In the genomic region with DNA sequence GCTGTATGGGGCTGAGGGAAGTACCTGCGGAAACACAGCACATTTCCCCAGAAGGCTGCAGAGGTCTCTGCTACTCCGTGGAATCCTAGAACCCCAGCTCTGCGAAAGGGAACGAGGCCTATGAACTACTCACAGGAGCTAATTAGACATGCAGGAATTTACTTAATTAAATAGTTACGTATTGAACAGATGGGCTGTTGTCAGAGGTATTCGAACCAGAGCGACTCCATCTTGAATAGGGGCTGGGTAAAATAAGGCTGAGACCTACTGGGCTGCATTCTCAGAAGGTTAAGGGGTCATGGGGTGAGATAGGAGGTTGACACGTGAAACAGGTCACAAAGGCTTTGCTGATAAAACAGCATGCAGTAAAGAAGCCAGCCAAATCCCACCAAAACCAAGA, we compare ENCODE assay signal across 1 cellular context.
TF ChIP-seq lines count a peak whose summit lies in the region.

No MANE protein-coding gene starts in this region.

TF ChIP-seq in GM23338, 12 proteins besides CTCF, POLR2A, EP300 and RAD21 (continued from another document):
- TF ChIP-seq, protein P1, sequence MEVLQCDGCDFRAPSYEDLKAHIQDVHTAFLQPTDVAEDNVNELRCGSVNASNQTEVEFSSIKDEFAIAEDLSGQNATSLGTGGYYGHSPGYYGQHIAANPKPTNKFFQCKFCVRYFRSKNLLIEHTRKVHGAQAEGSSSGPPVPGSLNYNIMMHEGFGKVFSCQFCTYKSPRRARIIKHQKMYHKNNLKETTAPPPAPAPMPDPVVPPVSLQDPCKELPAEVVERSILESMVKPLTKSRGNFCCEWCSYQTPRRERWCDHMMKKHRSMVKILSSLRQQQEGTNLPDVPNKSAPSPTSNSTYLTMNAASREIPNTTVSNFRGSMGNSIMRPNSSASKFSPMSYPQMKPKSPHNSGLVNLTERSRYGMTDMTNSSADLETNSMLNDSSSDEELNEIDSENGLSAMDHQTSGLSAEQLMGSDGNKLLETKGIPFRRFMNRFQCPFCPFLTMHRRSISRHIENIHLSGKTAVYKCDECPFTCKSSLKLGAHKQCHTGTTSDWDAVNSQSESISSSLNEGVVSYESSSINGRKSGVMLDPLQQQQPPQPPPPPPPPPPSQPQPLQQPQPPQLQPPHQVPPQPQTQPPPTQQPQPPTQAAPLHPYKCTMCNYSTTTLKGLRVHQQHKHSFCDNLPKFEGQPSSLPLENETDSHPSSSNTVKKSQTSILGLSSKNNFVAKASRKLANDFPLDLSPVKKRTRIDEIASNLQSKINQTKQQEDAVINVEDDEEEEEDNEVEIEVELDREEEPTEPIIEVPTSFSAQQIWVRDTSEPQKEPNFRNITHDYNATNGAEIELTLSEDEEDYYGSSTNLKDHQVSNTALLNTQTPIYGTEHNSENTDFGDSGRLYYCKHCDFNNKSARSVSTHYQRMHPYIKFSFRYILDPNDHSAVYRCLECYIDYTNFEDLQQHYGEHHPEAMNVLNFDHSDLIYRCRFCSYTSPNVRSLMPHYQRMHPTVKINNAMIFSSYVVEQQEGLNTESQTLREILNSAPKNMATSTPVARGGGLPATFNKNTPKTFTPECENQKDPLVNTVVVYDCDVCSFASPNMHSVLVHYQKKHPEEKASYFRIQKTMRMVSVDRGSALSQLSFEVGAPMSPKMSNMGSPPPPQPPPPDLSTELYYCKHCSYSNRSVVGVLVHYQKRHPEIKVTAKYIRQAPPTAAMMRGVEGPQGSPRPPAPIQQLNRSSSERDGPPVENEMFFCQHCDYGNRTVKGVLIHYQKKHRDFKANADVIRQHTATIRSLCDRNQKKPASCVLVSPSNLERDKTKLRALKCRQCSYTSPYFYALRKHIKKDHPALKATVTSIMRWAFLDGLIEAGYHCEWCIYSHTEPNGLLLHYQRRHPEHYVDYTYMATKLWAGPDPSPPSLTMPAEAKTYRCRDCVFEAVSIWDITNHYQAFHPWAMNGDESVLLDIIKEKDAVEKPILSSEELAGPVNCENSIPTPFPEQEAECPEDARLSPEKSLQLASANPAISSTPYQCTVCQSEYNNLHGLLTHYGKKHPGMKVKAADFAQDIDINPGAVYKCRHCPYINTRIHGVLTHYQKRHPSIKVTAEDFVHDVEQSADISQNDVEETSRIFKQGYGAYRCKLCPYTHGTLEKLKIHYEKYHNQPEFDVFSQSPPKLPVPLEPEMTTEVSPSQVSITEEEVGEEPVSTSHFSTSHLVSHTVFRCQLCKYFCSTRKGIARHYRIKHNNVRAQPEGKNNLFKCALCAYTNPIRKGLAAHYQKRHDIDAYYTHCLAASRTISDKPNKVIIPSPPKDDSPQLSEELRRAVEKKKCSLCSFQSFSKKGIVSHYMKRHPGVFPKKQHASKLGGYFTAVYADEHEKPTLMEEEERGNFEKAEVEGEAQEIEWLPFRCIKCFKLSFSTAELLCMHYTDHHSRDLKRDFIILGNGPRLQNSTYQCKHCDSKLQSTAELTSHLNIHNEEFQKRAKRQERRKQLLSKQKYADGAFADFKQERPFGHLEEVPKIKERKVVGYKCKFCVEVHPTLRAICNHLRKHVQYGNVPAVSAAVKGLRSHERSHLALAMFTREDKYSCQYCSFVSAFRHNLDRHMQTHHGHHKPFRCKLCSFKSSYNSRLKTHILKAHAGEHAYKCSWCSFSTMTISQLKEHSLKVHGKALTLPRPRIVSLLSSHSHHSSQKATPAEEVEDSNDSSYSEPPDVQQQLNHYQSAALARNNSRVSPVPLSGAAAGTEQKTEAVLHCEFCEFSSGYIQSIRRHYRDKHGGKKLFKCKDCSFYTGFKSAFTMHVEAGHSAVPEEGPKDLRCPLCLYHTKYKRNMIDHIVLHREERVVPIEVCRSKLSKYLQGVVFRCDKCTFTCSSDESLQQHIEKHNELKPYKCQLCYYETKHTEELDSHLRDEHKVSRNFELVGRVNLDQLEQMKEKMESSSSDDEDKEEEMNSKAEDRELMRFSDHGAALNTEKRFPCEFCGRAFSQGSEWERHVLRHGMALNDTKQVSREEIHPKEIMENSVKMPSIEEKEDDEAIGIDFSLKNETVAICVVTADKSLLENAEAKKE (CRISPR knock-in tag; IDR thresholded peaks at IDR 0.05), result no peak
- TF ChIP-seq JUNB (IDR thresholded peaks at IDR 0.05; ENCODE audit: unreplicated experiment) (no peak), STAT1 (IDR thresholded peaks at IDR 0.05; ENCODE audit: unreplicated experiment) (no peak), CREB1 (CRISPR knock-in tag; IDR thresholded peaks at IDR 0.05; ENCODE audit: low read depth) (no peak), EZH2 (IDR thresholded peaks at IDR 0.05; ENCODE audit: low read depth, unreplicated experiment) (no peak)
- TF ChIP-seq, protein P2, sequence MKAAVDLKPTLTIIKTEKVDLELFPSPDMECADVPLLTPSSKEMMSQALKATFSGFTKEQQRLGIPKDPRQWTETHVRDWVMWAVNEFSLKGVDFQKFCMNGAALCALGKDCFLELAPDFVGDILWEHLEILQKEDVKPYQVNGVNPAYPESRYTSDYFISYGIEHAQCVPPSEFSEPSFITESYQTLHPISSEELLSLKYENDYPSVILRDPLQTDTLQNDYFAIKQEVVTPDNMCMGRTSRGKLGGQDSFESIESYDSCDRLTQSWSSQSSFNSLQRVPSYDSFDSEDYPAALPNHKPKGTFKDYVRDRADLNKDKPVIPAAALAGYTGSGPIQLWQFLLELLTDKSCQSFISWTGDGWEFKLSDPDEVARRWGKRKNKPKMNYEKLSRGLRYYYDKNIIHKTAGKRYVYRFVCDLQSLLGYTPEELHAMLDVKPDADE (IDR thresholded peaks at IDR 0.05), result no peak
- TF ChIP-seq, protein P3, sequence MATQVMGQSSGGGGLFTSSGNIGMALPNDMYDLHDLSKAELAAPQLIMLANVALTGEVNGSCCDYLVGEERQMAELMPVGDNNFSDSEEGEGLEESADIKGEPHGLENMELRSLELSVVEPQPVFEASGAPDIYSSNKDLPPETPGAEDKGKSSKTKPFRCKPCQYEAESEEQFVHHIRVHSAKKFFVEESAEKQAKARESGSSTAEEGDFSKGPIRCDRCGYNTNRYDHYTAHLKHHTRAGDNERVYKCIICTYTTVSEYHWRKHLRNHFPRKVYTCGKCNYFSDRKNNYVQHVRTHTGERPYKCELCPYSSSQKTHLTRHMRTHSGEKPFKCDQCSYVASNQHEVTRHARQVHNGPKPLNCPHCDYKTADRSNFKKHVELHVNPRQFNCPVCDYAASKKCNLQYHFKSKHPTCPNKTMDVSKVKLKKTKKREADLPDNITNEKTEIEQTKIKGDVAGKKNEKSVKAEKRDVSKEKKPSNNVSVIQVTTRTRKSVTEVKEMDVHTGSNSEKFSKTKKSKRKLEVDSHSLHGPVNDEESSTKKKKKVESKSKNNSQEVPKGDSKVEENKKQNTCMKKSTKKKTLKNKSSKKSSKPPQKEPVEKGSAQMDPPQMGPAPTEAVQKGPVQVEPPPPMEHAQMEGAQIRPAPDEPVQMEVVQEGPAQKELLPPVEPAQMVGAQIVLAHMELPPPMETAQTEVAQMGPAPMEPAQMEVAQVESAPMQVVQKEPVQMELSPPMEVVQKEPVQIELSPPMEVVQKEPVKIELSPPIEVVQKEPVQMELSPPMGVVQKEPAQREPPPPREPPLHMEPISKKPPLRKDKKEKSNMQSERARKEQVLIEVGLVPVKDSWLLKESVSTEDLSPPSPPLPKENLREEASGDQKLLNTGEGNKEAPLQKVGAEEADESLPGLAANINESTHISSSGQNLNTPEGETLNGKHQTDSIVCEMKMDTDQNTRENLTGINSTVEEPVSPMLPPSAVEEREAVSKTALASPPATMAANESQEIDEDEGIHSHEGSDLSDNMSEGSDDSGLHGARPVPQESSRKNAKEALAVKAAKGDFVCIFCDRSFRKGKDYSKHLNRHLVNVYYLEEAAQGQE (IDR thresholded peaks at IDR 0.05; ENCODE audit: unreplicated experiment), result no peak
